Comparison of ENCODE assay signal across 11 cellular contexts in the genomic region with DNA sequence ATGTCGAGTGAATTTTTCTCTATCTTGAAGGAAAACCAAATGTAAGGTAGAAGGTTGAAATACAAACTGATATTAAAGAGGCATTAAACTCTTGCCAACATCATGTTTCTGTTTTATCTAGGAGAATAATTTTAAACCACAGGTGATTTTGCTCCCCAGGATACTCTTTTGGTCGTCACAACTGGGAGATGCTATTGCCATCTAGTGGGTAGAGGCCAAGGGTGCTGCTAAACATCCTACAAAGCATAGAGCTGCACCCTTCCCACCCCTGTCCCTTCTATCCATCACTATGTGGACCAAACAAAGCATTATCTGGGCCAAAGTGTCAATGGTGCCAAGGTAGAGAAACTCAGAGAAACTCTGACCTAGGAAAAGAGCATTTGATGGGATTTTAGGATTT.
DNase-seq lines count a peak whose midpoint lies in the region; ATAC-seq and TF ChIP-seq lines count a peak whose summit lies in the region.
"Had no signal": no experiment of that assay in that cellular context is flagged by ENCODE, and none has a peak within 500 bp of the region (broad histone marks: within the 10 kb centered on the region; RNA-seq: fewer than 3 reads in every experiment).

No MANE protein-coding gene starts in this region.

- H3K9me3 ChIP-seq in RWPE2 (ENCODE audit: severe bottlenecking) (no peaks in the 10 kb centered on the region), iPS DF 6.9 (ENCODE audit: control insufficient read depth, insufficient read depth, low read length) (no peaks in the 10 kb centered on the region), adrenal gland (replicated peaks in 1 of 3) (no peaks in the 10 kb centered on the region)
- H3K9me3 ChIP-seq: SJSA1 had no signal

- TF ChIP-seq CTCF in AG10803 (conservative IDR thresholded peaks at IDR 0.05; ENCODE audit: low read length) = peak; percentile 40
- TF ChIP-seq CTCF in RWPE2 (IDR thresholded peaks at IDR 0.05; ENCODE audit: poor library complexity, severe bottlenecking) = peak; percentile 18
- peak in 1 of 6 experiments; percentile 6 for TF ChIP-seq CTCF in adrenal gland (IDR thresholded peaks at IDR 0.05)
- TF ChIP-seq CTCF in activated CD8-positive, alpha-beta T cell treated with anti-CD3 and anti-CD28 coated beads for 36 hours (IDR thresholded peaks at IDR 0.05) = no peak

- H3K4me3 Mint-ChIP-seq in activated CD8-positive, alpha-beta T cell treated with anti-CD3 and anti-CD28 coated beads for 36 hours = no peak overlapping the region
- H3K4me3 Mint-ChIP-seq: activated naive CD4-positive, alpha-beta T cell treated with anti-CD3 and anti-CD28 coated beads, Interleukin-2, amount 50 U/mL, for 24 hours; immature natural killer cell had no signal

- H3K36me3 ChIP-seq in RWPE2 (ENCODE audit: low read depth) (no peaks in the 10 kb centered on the region), iPS DF 6.9 (ENCODE audit: control insufficient read depth, insufficient read depth, low read length) (no peaks in the 10 kb centered on the region), adrenal gland (replicated peaks in 1 of 2) (no peaks in the 10 kb centered on the region)
- H3K36me3 ChIP-seq: SJSA1 had no signal

- no peaks in the 10 kb centered on the region for H3K36me3 Mint-ChIP-seq in activated CD8-positive, alpha-beta T cell treated with anti-CD3 and anti-CD28 coated beads for 36 hours (ENCODE audit: low read depth)
- H3K36me3 Mint-ChIP-seq: activated naive CD4-positive, alpha-beta T cell treated with anti-CD3 and anti-CD28 coated beads, Interleukin-2, amount 50 U/mL, for 24 hours; immature natural killer cell had no signal

- POLR2A ChIA-PET in activated CD8-positive, alpha-beta T cell treated with anti-CD3 and anti-CD28 coated beads for 36 hours (lab: Charles Lee) = no interaction called here

- no peaks in the 10 kb centered on the region for H3K27me3 ChIP-seq in RWPE2 (ENCODE audit: insufficient read depth, poor library complexity, severe bottlenecking)
- H3K27me3 ChIP-seq in iPS DF 6.9 (ENCODE audit: control insufficient read depth, insufficient read depth, low read length) = no peaks in the 10 kb centered on the region
- H3K27me3 ChIP-seq in adrenal gland = peaks cover 9% of the 10 kb centered on the region
- H3K27me3 ChIP-seq: SJSA1 had no signal

- no peaks in the 10 kb centered on the region for H3K9me3 Mint-ChIP-seq in activated CD8-positive, alpha-beta T cell treated with anti-CD3 and anti-CD28 coated beads for 36 hours

- no peak for TF ChIP-seq POLR2A in adrenal gland (IDR thresholded peaks at IDR 0.05)

- CTCF ChIA-PET in activated CD8-positive, alpha-beta T cell treated with anti-CD3 and anti-CD28 coated beads for 36 hours (lab: Charles Lee) = no interaction called here

- intact Hi-C loops in adrenal gland (cut with DNase I) = no loop called here
- intact Hi-C loops in activated CD8-positive, alpha-beta T cell treated with anti-CD3 and anti-CD28 coated beads for 36 hours (cut with micrococcal nuclease) = no loop called here

- H3K27ac ChIP-seq in RWPE2 (ENCODE audit: poor library complexity, severe bottlenecking) (no peak overlapping the region), iPS DF 6.9 (ENCODE audit: low read length) (no peak overlapping the region), adrenal gland (no peak overlapping the region)
- H3K27ac ChIP-seq: SJSA1 had no signal

- H3K27ac Mint-ChIP-seq in activated CD8-positive, alpha-beta T cell treated with anti-CD3 and anti-CD28 coated beads for 36 hours = no peak overlapping the region
- H3K27ac Mint-ChIP-seq: activated naive CD4-positive, alpha-beta T cell treated with anti-CD3 and anti-CD28 coated beads, Interleukin-2, amount 50 U/mL, for 24 hours; immature natural killer cell had no signal

- ATAC-seq in GM21526 (IDR thresholded peaks at IDR 0.05; ENCODE audit: low FRiP score, unreplicated experiment) (peak; percentile 65), RWPE2 (ENCODE audit: low read depth) (no peak), GM19023 (IDR thresholded peaks at IDR 0.05; ENCODE audit: unreplicated experiment) (no peak)
- no peak for ATAC-seq in activated CD8-positive, alpha-beta T cell treated with anti-CD3 and anti-CD28 coated beads for 36 hours

- H3K4me3 ChIP-seq in AG10803 (ENCODE audit: low read length) (no peak overlapping the region), RWPE2 (ENCODE audit: severe bottlenecking) (no peak overlapping the region), iPS DF 6.9 (ENCODE audit: low read length) (no peak overlapping the region), adrenal gland (no peak overlapping the region)
- H3K4me3 ChIP-seq: SJSA1 had no signal

- WGBS in iPS DF 6.9 (ENCODE audit: insufficient coverage, insufficient read length) = no CpG with 5 or more reads among the region's 2 CpGs
- 42 to 58% (median 51%) methylated on average over 2 of the region's 2 CpGs for WGBS in adrenal gland, 4 donors

- H3K4me1 ChIP-seq in RWPE2 (ENCODE audit: insufficient read depth, poor library complexity, severe bottlenecking) (no peaks in the 10 kb centered on the region), iPS DF 6.9 (ENCODE audit: control insufficient read depth, insufficient read depth, low read length) (no peaks in the 10 kb centered on the region), adrenal gland (replicated peaks in 1 of 2) (no peaks in the 10 kb centered on the region)
- H3K4me1 ChIP-seq: SJSA1 had no signal

- H3K4me1 Mint-ChIP-seq in activated CD8-positive, alpha-beta T cell treated with anti-CD3 and anti-CD28 coated beads for 36 hours (ENCODE audit: low read depth) = no peaks in the 10 kb centered on the region
- H3K4me1 Mint-ChIP-seq: activated naive CD4-positive, alpha-beta T cell treated with anti-CD3 and anti-CD28 coated beads, Interleukin-2, amount 50 U/mL, for 24 hours; immature natural killer cell had no signal

- H3K27me3 Mint-ChIP-seq in activated CD8-positive, alpha-beta T cell treated with anti-CD3 and anti-CD28 coated beads for 36 hours = no peaks in the 10 kb centered on the region
- H3K27me3 Mint-ChIP-seq: activated naive CD4-positive, alpha-beta T cell treated with anti-CD3 and anti-CD28 coated beads, Interleukin-2, amount 50 U/mL, for 24 hours had no signal

- DNase-seq in AG10803 (ENCODE audit: low read depth) (no peak), RWPE2 (ENCODE audit: low spot score) (no peak), iPS DF 6.9 (ENCODE audit: low read depth, low spot score) (peak; percentile 9), adrenal gland (no peak), T-helper 9 cell (no peak)
- DNase-seq in activated CD8-positive, alpha-beta T cell treated with anti-CD3 and anti-CD28 coated beads for 36 hours = no peak
- DNase-seq: immature natural killer cell had no signal
